In genomic region chr20:54353337-54353736, GRCh38 we compare ENCODE assay signal across 15 cellular contexts.
DNase-seq lines count a peak whose midpoint lies in the region; ATAC-seq lines count a peak whose summit lies in the region.
"Had no signal": no experiment of that assay in that cellular context is flagged by ENCODE, and none has a peak within 500 bp of the region (broad histone marks: within the 10 kb centered on the region; RNA-seq: fewer than 3 reads in every experiment).

No MANE protein-coding gene starts in this region.

- peaks cover 10% of the 10 kb centered on the region for H3K9me3 Mint-ChIP-seq in activated CD4-positive, alpha-beta T cell treated with anti-CD3 and anti-CD28 coated beads, Interleukin-2, amount 10 ng/mL, durations not matched to agents 24 days and 14 days
- H3K9me3 Mint-ChIP-seq in stimulated activated naive CD8-positive, alpha-beta T cell treated with anti-CD3 and anti-CD28 coated beads, Interleukin-15, amount 100 ng/mL, for 72 hours: peaks cover 0 to 6% of the 10 kb centered on the region in 2 donors
- no peaks in the 10 kb centered on the region for H3K9me3 Mint-ChIP-seq in activated naive CD8-positive, alpha-beta T cell treated with anti-CD3 and anti-CD28 coated beads for 36 hours
- H3K9me3 Mint-ChIP-seq: H9 had no signal

- H3K4me3 Mint-ChIP-seq in activated CD4-positive, alpha-beta T cell treated with anti-CD3 and anti-CD28 coated beads, Interleukin-2, amount 10 ng/mL, durations not matched to agents 24 days and 14 days: no peak overlapping the region
- peak overlapping the region in 1 of 2 donors; percentile 13 for H3K4me3 Mint-ChIP-seq in stimulated activated naive CD8-positive, alpha-beta T cell treated with anti-CD3 and anti-CD28 coated beads, Interleukin-15, amount 100 ng/mL, for 72 hours
- H3K4me3 Mint-ChIP-seq in activated naive CD8-positive, alpha-beta T cell treated with anti-CD3 and anti-CD28 coated beads for 36 hours: no peak overlapping the region
- H3K4me3 Mint-ChIP-seq: CD14-positive monocyte; CD4-positive, alpha-beta memory T cell; H9 had no signal

- no peaks in the 10 kb centered on the region for H3K36me3 Mint-ChIP-seq in activated CD4-positive, alpha-beta T cell treated with anti-CD3 and anti-CD28 coated beads, Interleukin-2, amount 10 ng/mL, durations not matched to agents 24 days and 14 days (ENCODE audit: low read depth)
- H3K36me3 Mint-ChIP-seq in activated naive CD8-positive, alpha-beta T cell treated with anti-CD3 and anti-CD28 coated beads for 36 hours: peaks cover 7% of the 10 kb centered on the region
- H3K36me3 Mint-ChIP-seq: CD14-positive monocyte; CD4-positive, alpha-beta memory T cell had no signal

- DNase-seq in activated CD4-positive, alpha-beta T cell treated with anti-CD3 and anti-CD28 coated beads, Interleukin-2, amount 10 ng/mL, durations not matched to agents 24 days and 14 days: no peak
- no peak for DNase-seq in activated CD4-positive, alpha-beta T cell treated with anti-CD3 and anti-CD28 coated beads for 1 hour
- no peak for DNase-seq in stimulated activated naive CD8-positive, alpha-beta T cell treated with anti-CD3 and anti-CD28 coated beads, Interleukin-15, amount 100 ng/mL, for 72 hours
- DNase-seq in stimulated activated naive CD8-positive, alpha-beta T cell treated with anti-CD3 and anti-CD28 coated beads, Interleukin-15, Interleukin-2, amounts not matched to agents 100 U/mL and 50 U/mL, for 24 hours: no peak
- DNase-seq in activated naive CD8-positive, alpha-beta T cell treated with anti-CD3 and anti-CD28 coated beads for 36 hours: no peak
- no peak for DNase-seq in midbrain (lab: John Stamatoyannopoulos, UW)
- DNase-seq: 8988T; CD4-positive, alpha-beta memory T cell; DMS153; DMS79; GDM1; GOT3; H9 had no signal

- no peaks in the 10 kb centered on the region for H3K27me3 Mint-ChIP-seq in activated CD4-positive, alpha-beta T cell treated with anti-CD3 and anti-CD28 coated beads, Interleukin-2, amount 10 ng/mL, durations not matched to agents 24 days and 14 days
- H3K27me3 Mint-ChIP-seq in stimulated activated naive CD8-positive, alpha-beta T cell treated with anti-CD3 and anti-CD28 coated beads, Interleukin-15, amount 100 ng/mL, for 72 hours: peaks cover 26% of the 10 kb centered on the region
- H3K27me3 Mint-ChIP-seq in activated naive CD8-positive, alpha-beta T cell treated with anti-CD3 and anti-CD28 coated beads for 36 hours: peaks cover 39% of the 10 kb centered on the region

- intact Hi-C loops in activated CD4-positive, alpha-beta T cell treated with anti-CD3 and anti-CD28 coated beads, Interleukin-2, amount 10 ng/mL, durations not matched to agents 24 days and 14 days (cut with micrococcal nuclease): loop anchor here (1.0 to 10.0 kb wide), 5 partner anchors 12 to 133 kb away; partner anchors contain the start of gene DOK5

- peak overlapping the region; percentile 9 for H3K27ac Mint-ChIP-seq in activated CD4-positive, alpha-beta T cell treated with anti-CD3 and anti-CD28 coated beads, Interleukin-2, amount 10 ng/mL, durations not matched to agents 24 days and 14 days
- H3K27ac Mint-ChIP-seq in stimulated activated naive CD8-positive, alpha-beta T cell treated with anti-CD3 and anti-CD28 coated beads, Interleukin-15, amount 100 ng/mL, for 72 hours: peak overlapping the region in 1 of 2 donors; percentile 42
- H3K27ac Mint-ChIP-seq in activated naive CD8-positive, alpha-beta T cell treated with anti-CD3 and anti-CD28 coated beads for 36 hours: peak overlapping the region; percentile 34
- H3K27ac Mint-ChIP-seq: CD14-positive monocyte; CD4-positive, alpha-beta memory T cell; H9 had no signal

- ATAC-seq in stimulated activated naive CD8-positive, alpha-beta T cell treated with anti-CD3 and anti-CD28 coated beads, Interleukin-15, amount 100 ng/mL, for 72 hours: peak; percentile 63
- ATAC-seq in stimulated activated naive CD8-positive, alpha-beta T cell treated with anti-CD3 and anti-CD28 coated beads, Interleukin-15, Interleukin-2, amounts not matched to agents 100 U/mL and 50 U/mL, for 24 hours: no peak
- no peak for ATAC-seq in GM19397 (IDR thresholded peaks at IDR 0.05; ENCODE audit: unreplicated experiment)

- peaks cover 6% of the 10 kb centered on the region for H3K4me1 Mint-ChIP-seq in activated CD4-positive, alpha-beta T cell treated with anti-CD3 and anti-CD28 coated beads, Interleukin-2, amount 10 ng/mL, durations not matched to agents 24 days and 14 days
- peaks cover 7% of the 10 kb centered on the region for H3K4me1 Mint-ChIP-seq in stimulated activated naive CD8-positive, alpha-beta T cell treated with anti-CD3 and anti-CD28 coated beads, Interleukin-15, amount 100 ng/mL, for 72 hours
- peaks cover 22% of the 10 kb centered on the region for H3K4me1 Mint-ChIP-seq in activated naive CD8-positive, alpha-beta T cell treated with anti-CD3 and anti-CD28 coated beads for 36 hours
- H3K4me1 Mint-ChIP-seq: CD14-positive monocyte had no signal
